1 cellular context compared by ENCODE assay signal in the genomic region with DNA sequence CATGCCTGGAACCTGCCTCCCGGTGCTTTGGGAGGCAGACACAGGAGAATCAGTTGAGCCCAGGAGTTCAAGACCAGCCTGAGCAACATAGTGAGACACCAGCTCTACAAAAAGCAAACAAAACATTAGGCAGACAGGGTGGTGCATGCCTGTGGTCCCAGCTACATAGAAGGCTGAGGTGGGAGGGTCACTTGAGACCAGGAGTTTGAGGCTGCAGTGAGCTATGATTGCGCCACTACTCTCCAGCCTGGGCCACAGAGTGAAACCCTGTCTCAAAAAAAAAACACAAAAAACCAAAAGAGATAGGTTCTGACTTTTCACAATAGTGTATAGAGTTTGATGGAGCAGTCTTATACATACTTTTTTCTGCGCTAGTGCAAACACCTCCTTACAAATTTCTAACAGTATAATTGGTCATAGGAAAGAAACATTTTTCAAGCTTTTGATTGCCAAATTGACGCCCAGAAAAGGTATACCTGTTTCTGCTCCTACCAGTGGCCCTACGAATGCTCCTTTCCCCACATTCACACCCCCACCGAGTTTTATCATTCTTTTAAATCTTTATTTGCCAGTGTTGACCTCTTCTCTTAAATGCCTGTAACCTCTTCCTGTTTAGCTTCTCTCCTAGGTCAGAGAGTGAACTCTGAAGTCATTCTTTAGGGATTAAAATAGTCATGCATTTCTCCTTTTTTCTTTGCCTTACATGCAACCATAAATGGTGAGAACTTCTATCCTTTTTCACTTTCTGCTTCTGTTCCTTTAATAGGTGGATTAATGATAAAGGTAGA.
A peak's percentile ranks its signal among the peaks of the same experiment; 100 is the strongest.
TF ChIP-seq lines count a peak whose summit lies in the region.

No MANE protein-coding gene starts in this region.

TF ChIP-seq in K562, 482 proteins besides CTCF, POLR2A, EP300 and RAD21 (continued from another document):
- TF ChIP-seq, protein P1, sequence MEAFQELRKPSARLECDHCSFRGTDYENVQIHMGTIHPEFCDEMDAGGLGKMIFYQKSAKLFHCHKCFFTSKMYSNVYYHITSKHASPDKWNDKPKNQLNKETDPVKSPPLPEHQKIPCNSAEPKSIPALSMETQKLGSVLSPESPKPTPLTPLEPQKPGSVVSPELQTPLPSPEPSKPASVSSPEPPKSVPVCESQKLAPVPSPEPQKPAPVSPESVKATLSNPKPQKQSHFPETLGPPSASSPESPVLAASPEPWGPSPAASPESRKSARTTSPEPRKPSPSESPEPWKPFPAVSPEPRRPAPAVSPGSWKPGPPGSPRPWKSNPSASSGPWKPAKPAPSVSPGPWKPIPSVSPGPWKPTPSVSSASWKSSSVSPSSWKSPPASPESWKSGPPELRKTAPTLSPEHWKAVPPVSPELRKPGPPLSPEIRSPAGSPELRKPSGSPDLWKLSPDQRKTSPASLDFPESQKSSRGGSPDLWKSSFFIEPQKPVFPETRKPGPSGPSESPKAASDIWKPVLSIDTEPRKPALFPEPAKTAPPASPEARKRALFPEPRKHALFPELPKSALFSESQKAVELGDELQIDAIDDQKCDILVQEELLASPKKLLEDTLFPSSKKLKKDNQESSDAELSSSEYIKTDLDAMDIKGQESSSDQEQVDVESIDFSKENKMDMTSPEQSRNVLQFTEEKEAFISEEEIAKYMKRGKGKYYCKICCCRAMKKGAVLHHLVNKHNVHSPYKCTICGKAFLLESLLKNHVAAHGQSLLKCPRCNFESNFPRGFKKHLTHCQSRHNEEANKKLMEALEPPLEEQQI (IDR thresholded peaks at IDR 0.05), result no peak
- TF ChIP-seq NR3C1 (CRISPR knock-in tag; IDR thresholded peaks at IDR 0.05) (no peak), BRCA1 (IDR thresholded peaks at IDR 0.05) (no peak), BRCA1 (CRISPR knock-in tag; IDR thresholded peaks at IDR 0.05) (no peak), SPI1 (IDR thresholded peaks at IDR 0.05; ENCODE audit: borderline replicate concordance, low read depth, low read length) (peak; percentile 41; the same call in 1 of the 2 replicates), EGR1 (conservative IDR thresholded peaks at IDR 0.05) (no peak), ZNF551 (CRISPR knock-in tag; IDR thresholded peaks at IDR 0.05) (no peak), CAMTA2 (CRISPR knock-in tag; conservative IDR thresholded peaks at IDR 0.05) (no peak), SMARCA4 (IDR thresholded peaks at IDR 0.05) (0 out of 2 replicates have a peak, but pooled peaks have one; percentile 33)
- TF ChIP-seq, protein P2, sequence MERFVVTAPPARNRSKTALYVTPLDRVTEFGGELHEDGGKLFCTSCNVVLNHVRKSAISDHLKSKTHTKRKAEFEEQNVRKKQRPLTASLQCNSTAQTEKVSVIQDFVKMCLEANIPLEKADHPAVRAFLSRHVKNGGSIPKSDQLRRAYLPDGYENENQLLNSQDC (CRISPR knock-in tag; IDR thresholded peaks at IDR 0.05), result no peak
